ENCODE assay signal across 2 cellular contexts in the genomic region with DNA sequence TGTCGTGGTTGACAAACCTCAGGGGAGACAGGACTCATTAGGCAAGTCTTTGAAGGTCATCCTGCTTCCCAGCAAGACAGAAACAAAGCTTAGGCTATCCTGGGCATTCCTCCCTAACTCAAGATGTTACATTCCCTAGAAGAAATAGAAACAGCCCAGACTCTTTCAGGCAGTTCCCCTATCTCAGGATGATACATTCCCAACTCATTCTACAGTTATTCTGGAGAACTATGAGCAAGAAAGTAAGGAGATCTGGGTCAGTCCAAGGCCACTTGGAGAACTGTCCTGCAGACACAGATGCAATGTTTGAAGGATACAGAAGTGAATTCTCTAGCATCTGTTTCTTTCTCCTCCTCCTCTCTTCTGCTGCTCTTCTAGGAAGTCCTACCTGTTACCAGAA.
TF ChIP-seq lines count a peak whose summit lies in the region.

No MANE protein-coding gene starts in this region.

TF ChIP-seq in SK-N-SH, 30 proteins besides CTCF, POLR2A, EP300 and RAD21 (continued from another document):
- TF ChIP-seq, protein P1, sequence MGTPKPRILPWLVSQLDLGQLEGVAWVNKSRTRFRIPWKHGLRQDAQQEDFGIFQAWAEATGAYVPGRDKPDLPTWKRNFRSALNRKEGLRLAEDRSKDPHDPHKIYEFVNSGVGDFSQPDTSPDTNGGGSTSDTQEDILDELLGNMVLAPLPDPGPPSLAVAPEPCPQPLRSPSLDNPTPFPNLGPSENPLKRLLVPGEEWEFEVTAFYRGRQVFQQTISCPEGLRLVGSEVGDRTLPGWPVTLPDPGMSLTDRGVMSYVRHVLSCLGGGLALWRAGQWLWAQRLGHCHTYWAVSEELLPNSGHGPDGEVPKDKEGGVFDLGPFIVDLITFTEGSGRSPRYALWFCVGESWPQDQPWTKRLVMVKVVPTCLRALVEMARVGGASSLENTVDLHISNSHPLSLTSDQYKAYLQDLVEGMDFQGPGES (IDR thresholded peaks at IDR 0.05; ENCODE audit: low read depth, low read length) = no peak
- TF ChIP-seq FOSL2 (IDR thresholded peaks at IDR 0.05; ENCODE audit: borderline replicate concordance, low read depth) (no peak), POLR2AphosphoS5 (IDR thresholded peaks at IDR 0.05; ENCODE audit: low read depth, low read length) (no peak), MXI1 (IDR thresholded peaks at IDR 0.05; ENCODE audit: low read depth, low read length) (no peak), TCF12 (IDR thresholded peaks at IDR 0.05) (no peak), FOXJ3 (CRISPR knock-in tag; IDR thresholded peaks at IDR 0.05) (no peak)
- TF ChIP-seq, protein P2, sequence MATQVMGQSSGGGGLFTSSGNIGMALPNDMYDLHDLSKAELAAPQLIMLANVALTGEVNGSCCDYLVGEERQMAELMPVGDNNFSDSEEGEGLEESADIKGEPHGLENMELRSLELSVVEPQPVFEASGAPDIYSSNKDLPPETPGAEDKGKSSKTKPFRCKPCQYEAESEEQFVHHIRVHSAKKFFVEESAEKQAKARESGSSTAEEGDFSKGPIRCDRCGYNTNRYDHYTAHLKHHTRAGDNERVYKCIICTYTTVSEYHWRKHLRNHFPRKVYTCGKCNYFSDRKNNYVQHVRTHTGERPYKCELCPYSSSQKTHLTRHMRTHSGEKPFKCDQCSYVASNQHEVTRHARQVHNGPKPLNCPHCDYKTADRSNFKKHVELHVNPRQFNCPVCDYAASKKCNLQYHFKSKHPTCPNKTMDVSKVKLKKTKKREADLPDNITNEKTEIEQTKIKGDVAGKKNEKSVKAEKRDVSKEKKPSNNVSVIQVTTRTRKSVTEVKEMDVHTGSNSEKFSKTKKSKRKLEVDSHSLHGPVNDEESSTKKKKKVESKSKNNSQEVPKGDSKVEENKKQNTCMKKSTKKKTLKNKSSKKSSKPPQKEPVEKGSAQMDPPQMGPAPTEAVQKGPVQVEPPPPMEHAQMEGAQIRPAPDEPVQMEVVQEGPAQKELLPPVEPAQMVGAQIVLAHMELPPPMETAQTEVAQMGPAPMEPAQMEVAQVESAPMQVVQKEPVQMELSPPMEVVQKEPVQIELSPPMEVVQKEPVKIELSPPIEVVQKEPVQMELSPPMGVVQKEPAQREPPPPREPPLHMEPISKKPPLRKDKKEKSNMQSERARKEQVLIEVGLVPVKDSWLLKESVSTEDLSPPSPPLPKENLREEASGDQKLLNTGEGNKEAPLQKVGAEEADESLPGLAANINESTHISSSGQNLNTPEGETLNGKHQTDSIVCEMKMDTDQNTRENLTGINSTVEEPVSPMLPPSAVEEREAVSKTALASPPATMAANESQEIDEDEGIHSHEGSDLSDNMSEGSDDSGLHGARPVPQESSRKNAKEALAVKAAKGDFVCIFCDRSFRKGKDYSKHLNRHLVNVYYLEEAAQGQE (IDR thresholded peaks at IDR 0.05; ENCODE audit: low read depth, low read length) = no peak
- TF ChIP-seq, protein P3, sequence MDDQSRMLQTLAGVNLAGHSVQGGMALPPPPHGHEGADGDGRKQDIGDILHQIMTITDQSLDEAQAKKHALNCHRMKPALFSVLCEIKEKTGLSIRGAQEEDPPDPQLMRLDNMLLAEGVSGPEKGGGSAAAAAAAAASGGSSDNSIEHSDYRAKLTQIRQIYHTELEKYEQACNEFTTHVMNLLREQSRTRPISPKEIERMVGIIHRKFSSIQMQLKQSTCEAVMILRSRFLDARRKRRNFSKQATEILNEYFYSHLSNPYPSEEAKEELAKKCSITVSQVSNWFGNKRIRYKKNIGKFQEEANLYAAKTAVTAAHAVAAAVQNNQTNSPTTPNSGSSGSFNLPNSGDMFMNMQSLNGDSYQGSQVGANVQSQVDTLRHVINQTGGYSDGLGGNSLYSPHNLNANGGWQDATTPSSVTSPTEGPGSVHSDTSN (IDR thresholded peaks at IDR 0.05) = no peak

TF ChIP-seq in SK-N-SH treated with all-trans-retinoic acid at 6 μM for 48 hours, 23 proteins besides CTCF, POLR2A, EP300 and RAD21 (continued from another document):
- TF ChIP-seq, protein P4, sequence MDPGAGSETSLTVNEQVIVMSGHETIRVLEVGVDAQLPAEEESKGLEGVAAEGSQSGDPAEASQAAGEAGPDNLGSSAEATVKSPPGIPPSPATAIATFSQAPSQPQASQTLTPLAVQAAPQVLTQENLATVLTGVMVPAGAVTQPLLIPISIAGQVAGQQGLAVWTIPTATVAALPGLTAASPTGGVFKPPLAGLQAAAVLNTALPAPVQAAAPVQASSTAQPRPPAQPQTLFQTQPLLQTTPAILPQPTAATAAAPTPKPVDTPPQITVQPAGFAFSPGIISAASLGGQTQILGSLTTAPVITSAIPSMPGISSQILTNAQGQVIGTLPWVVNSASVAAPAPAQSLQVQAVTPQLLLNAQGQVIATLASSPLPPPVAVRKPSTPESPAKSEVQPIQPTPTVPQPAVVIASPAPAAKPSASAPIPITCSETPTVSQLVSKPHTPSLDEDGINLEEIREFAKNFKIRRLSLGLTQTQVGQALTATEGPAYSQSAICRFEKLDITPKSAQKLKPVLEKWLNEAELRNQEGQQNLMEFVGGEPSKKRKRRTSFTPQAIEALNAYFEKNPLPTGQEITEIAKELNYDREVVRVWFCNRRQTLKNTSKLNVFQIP (CRISPR knock-in tag; IDR thresholded peaks at IDR 0.05; ENCODE audit: borderline replicate concordance, low read depth) = no peak
- no peak for TF ChIP-seq GLIS3 (CRISPR knock-in tag; IDR thresholded peaks at IDR 0.05)
- TF ChIP-seq ARNTL (CRISPR knock-in tag; IDR thresholded peaks at IDR 0.05; ENCODE audit: borderline replicate concordance, low read depth) = no peak
- TF ChIP-seq, protein P5, sequence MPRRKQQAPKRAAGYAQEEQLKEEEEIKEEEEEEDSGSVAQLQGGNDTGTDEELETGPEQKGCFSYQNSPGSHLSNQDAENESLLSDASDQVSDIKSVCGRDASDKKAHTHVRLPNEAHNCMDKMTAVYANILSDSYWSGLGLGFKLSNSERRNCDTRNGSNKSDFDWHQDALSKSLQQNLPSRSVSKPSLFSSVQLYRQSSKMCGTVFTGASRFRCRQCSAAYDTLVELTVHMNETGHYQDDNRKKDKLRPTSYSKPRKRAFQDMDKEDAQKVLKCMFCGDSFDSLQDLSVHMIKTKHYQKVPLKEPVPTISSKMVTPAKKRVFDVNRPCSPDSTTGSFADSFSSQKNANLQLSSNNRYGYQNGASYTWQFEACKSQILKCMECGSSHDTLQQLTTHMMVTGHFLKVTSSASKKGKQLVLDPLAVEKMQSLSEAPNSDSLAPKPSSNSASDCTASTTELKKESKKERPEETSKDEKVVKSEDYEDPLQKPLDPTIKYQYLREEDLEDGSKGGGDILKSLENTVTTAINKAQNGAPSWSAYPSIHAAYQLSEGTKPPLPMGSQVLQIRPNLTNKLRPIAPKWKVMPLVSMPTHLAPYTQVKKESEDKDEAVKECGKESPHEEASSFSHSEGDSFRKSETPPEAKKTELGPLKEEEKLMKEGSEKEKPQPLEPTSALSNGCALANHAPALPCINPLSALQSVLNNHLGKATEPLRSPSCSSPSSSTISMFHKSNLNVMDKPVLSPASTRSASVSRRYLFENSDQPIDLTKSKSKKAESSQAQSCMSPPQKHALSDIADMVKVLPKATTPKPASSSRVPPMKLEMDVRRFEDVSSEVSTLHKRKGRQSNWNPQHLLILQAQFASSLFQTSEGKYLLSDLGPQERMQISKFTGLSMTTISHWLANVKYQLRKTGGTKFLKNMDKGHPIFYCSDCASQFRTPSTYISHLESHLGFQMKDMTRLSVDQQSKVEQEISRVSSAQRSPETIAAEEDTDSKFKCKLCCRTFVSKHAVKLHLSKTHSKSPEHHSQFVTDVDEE (CRISPR knock-in tag; IDR thresholded peaks at IDR 0.05) = no peak
- no peak for TF ChIP-seq TCF4 (CRISPR knock-in tag; IDR thresholded peaks at IDR 0.05; ENCODE audit: borderline replicate concordance)
- TF ChIP-seq ESRRG (CRISPR knock-in tag; IDR thresholded peaks at IDR 0.05) = no peak
- no peak for TF ChIP-seq CSDC2 (CRISPR knock-in tag; IDR thresholded peaks at IDR 0.05)
- no peak for TF ChIP-seq ISL1 (CRISPR knock-in tag; IDR thresholded peaks at IDR 0.05)
- TF ChIP-seq ZNF565 (CRISPR knock-in tag; conservative IDR thresholded peaks at IDR 0.05; ENCODE audit: low read depth) = no peak
- TF ChIP-seq, protein P6, sequence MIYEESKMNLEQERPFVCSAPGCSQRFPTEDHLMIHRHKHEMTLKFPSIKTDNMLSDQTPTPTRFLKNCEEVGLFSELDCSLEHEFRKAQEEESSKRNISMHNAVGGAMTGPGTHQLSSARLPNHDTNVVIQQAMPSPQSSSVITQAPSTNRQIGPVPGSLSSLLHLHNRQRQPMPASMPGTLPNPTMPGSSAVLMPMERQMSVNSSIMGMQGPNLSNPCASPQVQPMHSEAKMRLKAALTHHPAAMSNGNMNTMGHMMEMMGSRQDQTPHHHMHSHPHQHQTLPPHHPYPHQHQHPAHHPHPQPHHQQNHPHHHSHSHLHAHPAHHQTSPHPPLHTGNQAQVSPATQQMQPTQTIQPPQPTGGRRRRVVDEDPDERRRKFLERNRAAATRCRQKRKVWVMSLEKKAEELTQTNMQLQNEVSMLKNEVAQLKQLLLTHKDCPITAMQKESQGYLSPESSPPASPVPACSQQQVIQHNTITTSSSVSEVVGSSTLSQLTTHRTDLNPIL (CRISPR knock-in tag; IDR thresholded peaks at IDR 0.05; ENCODE audit: low read depth) = no peak
- TF ChIP-seq, protein P7, sequence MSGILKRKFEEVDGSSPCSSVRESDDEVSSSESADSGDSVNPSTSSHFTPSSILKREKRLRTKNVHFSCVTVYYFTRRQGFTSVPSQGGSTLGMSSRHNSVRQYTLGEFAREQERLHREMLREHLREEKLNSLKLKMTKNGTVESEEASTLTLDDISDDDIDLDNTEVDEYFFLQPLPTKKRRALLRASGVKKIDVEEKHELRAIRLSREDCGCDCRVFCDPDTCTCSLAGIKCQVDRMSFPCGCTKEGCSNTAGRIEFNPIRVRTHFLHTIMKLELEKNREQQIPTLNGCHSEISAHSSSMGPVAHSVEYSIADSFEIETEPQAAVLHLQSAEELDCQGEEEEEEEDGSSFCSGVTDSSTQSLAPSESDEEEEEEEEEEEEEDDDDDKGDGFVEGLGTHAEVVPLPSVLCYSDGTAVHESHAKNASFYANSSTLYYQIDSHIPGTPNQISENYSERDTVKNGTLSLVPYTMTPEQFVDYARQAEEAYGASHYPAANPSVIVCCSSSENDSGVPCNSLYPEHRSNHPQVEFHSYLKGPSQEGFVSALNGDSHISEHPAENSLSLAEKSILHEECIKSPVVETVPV (CRISPR knock-in tag; IDR thresholded peaks at IDR 0.05) = no peak
